In genomic region chr19:3510727-3511126, GRCh38 we compare ENCODE assay signal across 23 cellular contexts. TPM values are rescaled to one million over a fixed set of nuclear protein-coding genes. Genes with fewer than 3 reads are reported as not detected.
"Had no signal": no experiment of that assay in that cellular context is flagged by ENCODE, and none has a peak within 500 bp of the region (broad histone marks: within the 10 kb centered on the region; RNA-seq: fewer than 3 reads in every experiment).

No MANE protein-coding gene starts in this region.

- H3K27ac ChIP-seq: left ventricle myocardium inferior, neutrophil, right lobe of liver, upper lobe of left lung had no signal

- DNase-seq: activated CD4-positive, alpha-beta memory T cell treated with anti-CD3 and anti-CD28 coated beads, Interleukin-2, amount 10 ng/mL, durations not matched to agents 7 days and 5 days; activated CD4-positive, alpha-beta T cell treated with anti-CD3 and anti-CD28 coated beads for 1 hour; activated CD4-positive, alpha-beta T cell treated with anti-CD3 and anti-CD28 coated beads, Interleukin-2, amount 10 ng/mL, durations not matched to agents 7 days and 5 days; activated gamma-delta T cell treated with Interleukin-2 at 50 U/mL for 16 hours; activated naive CD4-positive, alpha-beta T cell treated with anti-CD3 and anti-CD28 coated beads, Interleukin-2, amount 50 U/mL, for 16 hours; activated T-cell treated with anti-CD3 and anti-CD28 coated beads, Interleukin-2, amount 50 U/mL, for 4 hours; amniotic stem cell; dermis blood vessel endothelial cell; effector CD4-positive, alpha-beta T cell; glutamatergic neuron; left ventricle myocardium inferior; mesendoderm; stimulated activated CD4-positive, alpha-beta T cell treated with anti-CD3 and anti-CD28 coated beads, Interleukin-4, amount 100 ng/mL, for 24 hours; stimulated activated naive CD8-positive, alpha-beta T cell treated with anti-CD3 and anti-CD28 coated beads, Interleukin-15, amount 100 ng/mL, for 72 hours; T-helper 2 cell had no signal

- H3K9me3 ChIP-seq: left ventricle myocardium inferior, neutrophil, right lobe of liver, upper lobe of left lung had no signal

- H3K4me3 ChIP-seq: left ventricle myocardium inferior, lung, right lobe of liver, upper lobe of left lung had no signal

- ATAC-seq: activated T-cell treated with anti-CD3 and anti-CD28 coated beads, Interleukin-2, amount 50 U/mL, for 4 hours; activated T-helper 17 cell treated with anti-CD3 and anti-CD28 coated beads, Interleukin-2, amount 50 U/mL, for 72 hours; natural killer cell treated with Interleukin-12 subunit alpha and Interleukin-12 subunit beta and Interleukin-15 and Interleukin-18, amount 100 ng/mL, for 72 hours; right lobe of liver; stimulated activated memory B cell treated with anti-CD40 and anti-IgM and Interleukin-4, amounts not matched to agents 10 μg/mL and 1 μg/mL and 100 μg/mL, for 72 hours; stimulated activated naive CD8-positive, alpha-beta T cell treated with anti-CD3 and anti-CD28 coated beads, Interleukin-15, amount 100 ng/mL, for 72 hours had no signal

- H3K27me3 ChIP-seq: neutrophil, right lobe of liver, upper lobe of left lung had no signal

RNA-seq across cellular contexts. Expression of gene SMIM44, which starts 27.5 kb away (rescaled TPM):
- polyA plus RNA-seq: lung, thymus had no signal
